In the genomic region with DNA sequence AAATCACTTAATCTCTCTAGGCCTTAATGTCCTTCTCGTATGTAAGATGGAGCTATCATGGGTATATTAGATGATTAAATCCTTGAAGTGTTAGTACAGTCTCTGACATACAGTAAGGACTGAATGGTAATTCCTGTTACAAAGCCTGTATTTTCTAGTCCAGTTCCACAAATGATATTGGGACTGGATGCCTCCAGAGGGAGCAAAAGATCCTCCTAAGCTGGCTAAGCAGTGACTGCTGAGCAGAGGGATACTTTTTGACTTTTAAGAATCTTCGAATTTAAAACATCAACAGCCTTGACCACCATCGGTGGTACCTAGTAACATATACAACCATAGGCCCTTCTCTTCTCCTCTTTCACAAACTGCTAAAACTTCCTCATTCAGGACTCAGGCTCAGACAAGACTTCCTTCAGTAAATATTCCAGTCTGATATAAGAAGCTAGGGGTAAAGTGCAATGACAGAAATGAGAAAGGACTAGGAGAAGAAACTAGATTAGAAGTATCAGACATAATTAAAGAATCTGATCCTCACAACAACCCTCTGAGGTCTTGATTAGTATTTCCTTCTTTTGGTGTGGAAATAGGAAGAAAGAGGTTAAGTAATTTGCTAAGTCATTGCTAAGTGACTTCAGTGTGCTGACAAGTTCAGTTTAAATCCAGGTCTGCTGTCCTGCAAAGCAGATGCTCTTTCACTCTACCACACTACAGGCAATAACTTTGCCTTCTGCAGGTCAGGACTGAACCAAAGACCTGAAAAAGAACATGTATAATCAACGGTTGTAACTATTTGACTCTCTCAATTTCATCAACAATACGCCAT, we compare ENCODE assay signal across 13 cellular contexts. TPM values are rescaled to one million over a fixed set of nuclear protein-coding genes. Genes with fewer than 3 reads are reported as not detected.
DNase-seq lines count a peak whose midpoint lies in the region; ATAC-seq, FAIRE-seq and TF ChIP-seq lines count a peak whose summit lies in the region.
"Had no signal": no experiment of that assay in that cellular context is flagged by ENCODE, and none has a peak within 500 bp of the region (broad histone marks: within the 10 kb centered on the region; RNA-seq: fewer than 3 reads in every experiment).

No MANE protein-coding gene starts in this region.

- WGBS in H9 (ENCODE audit: extremely low coverage, insufficient read length, low lambda C conversion rate), result no CpG with 5 or more reads among the region's 5 CpGs
- 73% methylated on average over 5 of the region's 5 CpGs for WGBS in HepG2 (ENCODE audit: low lambda C conversion rate)

- no peak overlapping the region for H4K91ac ChIP-seq in H9 (ENCODE audit: insufficient read length, low read depth, low read length)

- no peak overlapping the region for H3K4me3 Mint-ChIP-seq in H9
- H3K4me3 Mint-ChIP-seq: activated CD4-positive, alpha-beta memory T cell treated with anti-CD3 and anti-CD28 coated beads, Interleukin-2, amount 10 ng/mL, durations not matched to agents 7 days and 5 days; effector memory CD8-positive, alpha-beta T cell had no signal

- H4K20me1 ChIP-seq in H9 (ENCODE audit: control insufficient read depth, insufficient read depth, insufficient read length), result no peaks in the 10 kb centered on the region
- H4K20me1 ChIP-seq in HepG2 (ENCODE audit: insufficient read depth, low read length), result no peaks in the 10 kb centered on the region; the same call in 1 of the 2 replicates

- intact Hi-C loops in HepG2 (cut with micrococcal nuclease; ENCODE audit: unreplicated experiment), result loop anchor here (2.0 to 10.0 kb wide), 3 partner anchors 74 to 321 kb away; partner anchors contain the start of gene APBA1
- intact Hi-C loops in colonic mucosa (cut with DNase I), result no loop called here

- H3K18ac ChIP-seq in H9 (ENCODE audit: insufficient read length, low read depth, low read length), result no peak overlapping the region

- no peak overlapping the region for H3K4ac ChIP-seq in H9 (ENCODE audit: low read depth, low read length)

- H3K23me2 ChIP-seq in H9 (ENCODE audit: insufficient read length, low read depth, low read length, poor library complexity, severe bottlenecking), result no peaks in the 10 kb centered on the region

- no peak overlapping the region for H3K14ac ChIP-seq in H9 (ENCODE audit: insufficient read depth, low read length)

- H3K36me3 ChIP-seq in adipocyte (ENCODE audit: control insufficient read depth, insufficient read depth, low read length, severe bottlenecking) (peaks cover 33% of the 10 kb centered on the region), HepG2 (replicated peaks in 1 of 2; ENCODE audit: control insufficient read depth in 1 of 2, insufficient read depth in 2 of 2, low read length in 2 of 2) (peaks cover 2 to 51% of the 10 kb centered on the region in 2 experiments; a peak in 3 of 5 replicates), colonic mucosa (no peaks in the 10 kb centered on the region)

- peak overlapping the region in 2 of 3 experiments; percentile 27 to 79; a peak in 3 of 7 replicates for H3K27ac Mint-ChIP-seq in H9
- H3K27ac Mint-ChIP-seq: activated CD4-positive, alpha-beta memory T cell treated with anti-CD3 and anti-CD28 coated beads, Interleukin-2, amount 10 ng/mL, durations not matched to agents 7 days and 5 days had no signal

- H2AFZ ChIP-seq in H9 (ENCODE audit: low read length) (no peak overlapping the region), HepG2 (ENCODE audit: low read length) (no peak overlapping the region)

- H3K27me3 Mint-ChIP-seq in H9 (ENCODE audit: low read depth), result no peaks in the 10 kb centered on the region
- H3K27me3 Mint-ChIP-seq: activated CD4-positive, alpha-beta memory T cell treated with anti-CD3 and anti-CD28 coated beads, Interleukin-2, amount 10 ng/mL, durations not matched to agents 7 days and 5 days; effector memory CD8-positive, alpha-beta T cell had no signal

- peaks cover 36 to 52% of the 10 kb centered on the region in 2 experiments for H3K4me1 Mint-ChIP-seq in H9

- peak overlapping the region; percentile 42 for H3K27ac ChIP-seq in H9 (ENCODE audit: insufficient read length, low read depth, low read length)
- peak overlapping the region; percentile 66 for H3K27ac ChIP-seq in HepG2 (ENCODE audit: extremely low read length, insufficient read depth, low read length)
- no peak overlapping the region for H3K27ac ChIP-seq in colonic mucosa

- no peak overlapping the region for H2BK5ac ChIP-seq in H9 (ENCODE audit: insufficient read length, low read length)

- H2BK20ac ChIP-seq in H9 (ENCODE audit: low read depth, low read length, poor library complexity, severe bottlenecking), result no peak overlapping the region

- H3K27me3 ChIP-seq in H9 (ENCODE audit: insufficient read depth, low read length), result no peaks in the 10 kb centered on the region
- H3K27me3 ChIP-seq in adipocyte (replicated peaks; ENCODE audit: control insufficient read depth, insufficient read depth, low read length), result no peaks in the 10 kb centered on the region
- H3K27me3 ChIP-seq in HepG2 (ENCODE audit: control insufficient read depth in 1 of 2, insufficient read depth in 2 of 2, low read length in 2 of 2), result no peaks in the 10 kb centered on the region
- no peaks in the 10 kb centered on the region for H3K27me3 ChIP-seq in colonic mucosa
- H3K27me3 ChIP-seq: stomach had no signal

- no peak overlapping the region for H3T11ph ChIP-seq in H9 (ENCODE audit: low read length)

- no peak overlapping the region for H2BK12ac ChIP-seq in H9 (ENCODE audit: insufficient read length, low read depth, low read length)

- H2BK15ac ChIP-seq in H9 (ENCODE audit: low read depth, low read length), result no peak overlapping the region

- H3K23ac ChIP-seq in H9 (ENCODE audit: insufficient read length, low read depth, low read length), result no peak overlapping the region

- POLR2A ChIA-PET in HepG2 (lab: Yijun Ruan, JAX), result interaction anchor here (1.0 to 4.2 kb wide), 2 partner anchors 12 to 14 kb away, joined by 4 to 31 read pairs; partner anchors contain the start of gene PTAR1

- no peak for TF ChIP-seq RAD21 in HepG2 (CRISPR knock-in tag; IDR thresholded peaks at IDR 0.05)

- no peak overlapping the region for H2AK5ac ChIP-seq in H9 (ENCODE audit: insufficient read length, low read length)

- H3K36me3 Mint-ChIP-seq in H9 (ENCODE audit: insufficient read depth in 1 of 3, low read depth in 3 of 3), result peaks cover 8 to 69% (median 64%) of the 10 kb centered on the region in 3 experiments; a peak in 5 of 7 replicates

- no peak overlapping the region for H3K56ac ChIP-seq in H9 (ENCODE audit: insufficient read length, low read depth, low read length)

- no peak overlapping the region for H4K5ac ChIP-seq in H9 (ENCODE audit: insufficient read length, low read depth, low read length)

- TF ChIP-seq CTCF in H9 (conservative IDR thresholded peaks at IDR 0.05) (peak; percentile 55; the same call in 2 of the 3 replicates), HepG2 (CRISPR knock-in tag; IDR thresholded peaks at IDR 0.05) (peak; percentile 40), colonic mucosa (IDR thresholded peaks at IDR 0.05) (no peak)

- no peaks in the 10 kb centered on the region for H3K9me3 ChIP-seq in H9 (ENCODE audit: control insufficient read depth, low read depth, low read length)
- no peaks in the 10 kb centered on the region for H3K9me3 ChIP-seq in adipocyte (ENCODE audit: control insufficient read depth, low read length)
- no peaks in the 10 kb centered on the region for H3K9me3 ChIP-seq in HepG2 (ENCODE audit: low read length)
- no peaks in the 10 kb centered on the region for H3K9me3 ChIP-seq in colonic mucosa
- H3K9me3 ChIP-seq: stomach had no signal

- no peak for FAIRE-seq in HepG2 (lab: Jason Lieb, UNC)
- FAIRE-seq: GM18507 had no signal

- in situ Hi-C loops in HepG2 (cut with HindIII; ENCODE audit: extremely low pct_ligation_motif_present, low pct_unique_long_range_greater_than_20kb), result no loop called here

- no peak overlapping the region for H4K8ac ChIP-seq in H9 (replicated peaks; ENCODE audit: insufficient read length, low read depth, low read length)

- CTCF ChIA-PET in HepG2 (lab: Yijun Ruan, JAX; ENCODE audit: low intra/inter-chr PET ratio, low total read pairs), result interaction anchor here (1.4 kb wide), 1 partner anchor 132 kb away, joined by 4 read pairs; no protein-coding TSS in a partner anchor

- peak overlapping the region; percentile 9 for H3K9ac ChIP-seq in H9 (ENCODE audit: extremely low read depth, insufficient read length, low read length)
- H3K9ac ChIP-seq in adipocyte (ENCODE audit: low read length), result no peak overlapping the region
- H3K9ac ChIP-seq in HepG2 (ENCODE audit: insufficient read depth, low read depth, low read length), result no peak overlapping the region
- H3K9ac ChIP-seq in colonic mucosa (ENCODE audit: low read depth in 2 of 2, low read length in 2 of 2), result no peak overlapping the region

- H2BK120ac ChIP-seq in H9 (ENCODE audit: low read depth, low read length, poor library complexity, severe bottlenecking), result no peak overlapping the region

- no peak overlapping the region for H3K4me3 ChIP-seq in adipocyte (ENCODE audit: low read length)
- H3K4me3 ChIP-seq in HepG2 (replicated peaks in 1 of 3; ENCODE audit: insufficient read depth in 1 of 3, low read depth in 2 of 3, low read length in 3 of 3), result no peak overlapping the region
- H3K4me3 ChIP-seq in colonic mucosa, result no peak overlapping the region
- H3K4me3 ChIP-seq: stomach had no signal

- H3K4me1 ChIP-seq in H9 (ENCODE audit: insufficient read depth, low read length) (peaks cover 5% of the 10 kb centered on the region), adipocyte (ENCODE audit: control insufficient read depth, insufficient read depth, low read length) (peaks cover 46% of the 10 kb centered on the region), HepG2 (ENCODE audit: insufficient read depth, low read length) (peaks cover 61% of the 10 kb centered on the region), colonic mucosa (no peaks in the 10 kb centered on the region)

- TF ChIP-seq POLR2A in HepG2 (IDR thresholded peaks at IDR 0.05; ENCODE audit: insufficient read depth in 1 of 2, low read depth in 2 of 2, low read length in 2 of 2), result no peak

- peaks cover 4% of the 10 kb centered on the region for H3K79me1 ChIP-seq in H9 (ENCODE audit: insufficient read depth, low read depth, low read length, poor library complexity, severe bottlenecking)

- H3K79me2 ChIP-seq in H9 (ENCODE audit: insufficient read depth, low read length) (peaks cover 30% of the 10 kb centered on the region), HepG2 (ENCODE audit: insufficient read depth, low read length) (peaks cover 54% of the 10 kb centered on the region)

- no peak for TF ChIP-seq EP300 in HepG2 (IDR thresholded peaks at IDR 0.05; ENCODE audit: low read depth in 2 of 2, low read length in 2 of 2)
- no peak for TF ChIP-seq EP300 in HepG2 (CRISPR knock-in tag; IDR thresholded peaks at IDR 0.05; ENCODE audit: borderline replicate concordance)

- no peak overlapping the region for H3K4me2 ChIP-seq in H9 (ENCODE audit: insufficient read depth, insufficient read length, low read length)
- H3K4me2 ChIP-seq in HepG2 (ENCODE audit: low read depth, low read length), result no peak overlapping the region

- no TSS peak for BruUV-seq in HepG2 (replicated peaks; lab: Mats Ljungman, UMichigan)

- no peaks in the 10 kb centered on the region for H3K9me3 Mint-ChIP-seq in H9
- H3K9me3 Mint-ChIP-seq: activated CD4-positive, alpha-beta memory T cell treated with anti-CD3 and anti-CD28 coated beads, Interleukin-2, amount 10 ng/mL, durations not matched to agents 7 days and 5 days; effector memory CD8-positive, alpha-beta T cell had no signal

- DNase-seq in AML-193 (lab: John Stamatoyannopoulos, UW) (peak; percentile 61 to 73), H9 (no peak), adipocyte (ENCODE audit: low read depth) (peak; percentile 56), HepG2 (ENCODE audit: low spot score) (peak; percentile 14), GDM1 (lab: John Stamatoyannopoulos, UW) (no peak), colonic mucosa (no peak), OCI-M2 (lab: John Stamatoyannopoulos, UW; ENCODE audit: unreplicated experiment) (no peak)
- DNase-seq: activated CD4-positive, alpha-beta memory T cell treated with anti-CD3 and anti-CD28 coated beads, Interleukin-2, amount 10 ng/mL, durations not matched to agents 7 days and 5 days; effector memory CD8-positive, alpha-beta T cell; NCI-H526 treated with DMSO at 0.1 percent for 48 hours; stomach had no signal

- ATAC-seq in HepG2 (peak; percentile 20; the same call in 1 of the 3 replicates), HG03039 (IDR thresholded peaks at IDR 0.05; ENCODE audit: unreplicated experiment) (no peak)
- ATAC-seq: effector memory CD8-positive, alpha-beta T cell had no signal

RNA-seq across cellular contexts. Expression of gene PTAR1, which starts 13.9 kb away (rescaled TPM):
- total RNA-seq in H9 (2021) (112 and 117 TPM in 2 replicates), HepG2 (2016; rRNA removed; fragmentation: Illumina TruSeq; extraction: Trizol) (42.1 and 58.0 TPM in 2 replicates), colonic mucosa (10 to 100 TPM; 45.3 to 64.4 TPM)
- total RNA-seq in HepG2 (2016; cell fraction: cytosol; rRNA removed; fragmentation: Illumina TruSeq; extraction: Trizol; ENCODE audit: low read depth), result 11.4 and 11.5 TPM in 2 replicates
- 43.2 and 58.9 TPM in 2 replicates for total RNA-seq in HepG2 (2016; cell fraction: insoluble cytoplasmic fraction; rRNA removed; fragmentation: Illumina TruSeq; extraction: Trizol)
- 18.8 and 19.1 TPM in 2 replicates for total RNA-seq in HepG2 (2016; cell fraction: membrane; rRNA removed; fragmentation: Illumina TruSeq; extraction: Trizol)
- 84.8 and 87.1 TPM in 2 replicates for total RNA-seq in HepG2 (2016; cell fraction: nucleus; rRNA removed; fragmentation: Illumina TruSeq; extraction: Trizol)
- 19.8 and 26.5 TPM in 2 replicates for polyA plus RNA-seq in HepG2 (2011; rRNA removed)
- polyA plus RNA-seq in HepG2 (2011; cell fraction: cytosol; rRNA removed), result 5.7 and 8.5 TPM in 2 replicates
- polyA plus RNA-seq in HepG2 (2011; cell fraction: nucleus; rRNA removed), result 47.8 and 47.9 TPM in 2 replicates
- polyA plus RNA-seq in HepG2 (2012), result 24.2 and 28.4 TPM in 2 replicates
- polyA plus RNA-seq in HepG2 (2016; cell fraction: cytosol; fragmentation: Illumina TruSeq; extraction: Trizol; ENCODE audit: low read depth), result 6.5 and 7.0 TPM in 2 replicates
- 15.3 and 19.3 TPM in 2 replicates for polyA plus RNA-seq in HepG2 (2016; cell fraction: insoluble cytoplasmic fraction; fragmentation: Illumina TruSeq; extraction: Trizol; ENCODE audit: low read depth)
- polyA plus RNA-seq in HepG2 (2016; cell fraction: membrane; fragmentation: Illumina TruSeq; extraction: Trizol; ENCODE audit: low read depth), result 7.6 and 7.8 TPM in 2 replicates
- polyA plus RNA-seq in HepG2 (2016; cell fraction: nucleus; fragmentation: Illumina TruSeq; extraction: Trizol; ENCODE audit: insufficient read depth, low read depth), result 41.5 and 44.9 TPM in 2 replicates
- polyA minus RNA-seq in HepG2 (2011; rRNA and poly(A)+ RNA removed; ENCODE audit: low replicate concordance), result 28.0 and 32.7 TPM in 2 replicates
- polyA minus RNA-seq in HepG2 (2011; cell fraction: cytosol; rRNA and poly(A)+ RNA removed), result 30.5 and 36.6 TPM in 2 replicates
- 189 and 200 TPM in 2 replicates for polyA minus RNA-seq in HepG2 (2011; cell fraction: nucleus; rRNA and poly(A)+ RNA removed)

Comparison
In these comparisons a context has a peak if more than half of its experiments do, and no peak if none do; other contexts are left out.
1. DNase-seq: peak in AML-193 (2 of 2), adipocyte (single experiment) and HepG2 (single experiment); none in H9 (single experiment), GDM1 (single experiment), colonic mucosa (single experiment) and OCI-M2 (single experiment).